8 cellular contexts compared by ENCODE assay signal in genomic region chr2:96760036-96760985, GRCh38. TPM values are rescaled to one million over a fixed set of nuclear protein-coding genes. Genes with fewer than 3 reads are reported as not detected.
A peak's percentile ranks its signal among the peaks of the same experiment; 100 is the strongest.
DNase-seq lines count a peak whose midpoint lies in the region; ATAC-seq, FAIRE-seq and TF ChIP-seq lines count a peak whose summit lies in the region.

Gene CNNM4 (plus strand): TSS chr2:96760902. CDS start chr2:96761000, 98 bp downstream.

- no peaks in the 10 kb centered on the region for H3K9me3 Mint-ChIP-seq in activated T-helper 1 cell treated with anti-CD3 and anti-CD28 coated beads, Interleukin-12 subunit alpha, Interleukin-12 subunit beta, Interleukin-2, Interleukin-4 antibody, amounts not matched to agents 30 ng/mL and 10 ng/mL and 1 ng/mL, durations not matched to agents 14 hours and 24 hours and 36 hours
- H3K9me3 Mint-ChIP-seq in naive thymus-derived CD8-positive, alpha-beta T cell: no peaks in the 10 kb centered on the region
- H3K9me3 Mint-ChIP-seq in stimulated activated naive B cell treated with anti-CD40 and anti-IgM and Interleukin-4, amounts not matched to agents 10 μg/mL and 1 μg/mL and 100 μg/mL, for 72 hours: no peaks in the 10 kb centered on the region

- in situ Hi-C loops in GM23248 (cut with MboI): no loop called here

- H3K4me3 ChIP-seq in DND-41 (ENCODE audit: low read depth in 1 of 2, low read length in 2 of 2): peak within 1 kb of the TSS; percentile 16 to 65; a peak in 3 of 4 replicates
- peak within 1 kb of the TSS; percentile 72 for H3K4me3 ChIP-seq in GM23248
- peak within 1 kb of the TSS; percentile 72 for H3K4me3 ChIP-seq in Karpas-422 (ENCODE audit: low read length)
- H3K4me3 ChIP-seq in fibroblast of lung (replicated peaks in 1 of 4; ENCODE audit: control extremely low read depth in 1 of 4, insufficient read depth in 1 of 4, low read depth in 3 of 4, low read length in 4 of 4): peak within 1 kb of the TSS; percentile 57 to 80 (median 74)

- H3K9me3 ChIP-seq in DND-41 (ENCODE audit: insufficient read depth, low read length, severe bottlenecking): no peaks in the 10 kb centered on the region
- H3K9me3 ChIP-seq in GM23248 (ENCODE audit: low read depth): no peaks in the 10 kb centered on the region
- H3K9me3 ChIP-seq in Karpas-422 (ENCODE audit: low read length): no peaks in the 10 kb centered on the region
- no peaks in the 10 kb centered on the region for H3K9me3 ChIP-seq in fibroblast of lung (ENCODE audit: control insufficient read depth, insufficient read depth, low read depth, low read length)

- H3K79me2 ChIP-seq in DND-41 (ENCODE audit: insufficient read depth, low read length): peaks cover 35% of the 10 kb centered on the region
- H3K79me2 ChIP-seq in GM23248 (ENCODE audit: insufficient read depth): 0 out of 2 replicates have a peak, but pooled peaks cover 9% of the 10 kb centered on the region
- H3K79me2 ChIP-seq in Karpas-422 (ENCODE audit: low read length): peaks cover 30% of the 10 kb centered on the region
- H3K79me2 ChIP-seq in fibroblast of lung (ENCODE audit: control insufficient read depth, insufficient read depth, low read length): no peaks in the 10 kb centered on the region

- no peaks in the 10 kb centered on the region for H3F3A ChIP-seq in GM23248 (ENCODE audit: insufficient read depth)

- H3K27me3 ChIP-seq in DND-41 (ENCODE audit: insufficient read depth, low read length, poor library complexity) (no peaks in the 10 kb centered on the region), GM23248 (replicated peaks; ENCODE audit: insufficient read depth) (no peaks in the 10 kb centered on the region), Karpas-422 (ENCODE audit: low read length) (no peaks in the 10 kb centered on the region), fibroblast of lung (ENCODE audit: control insufficient read depth, insufficient read depth, low read length) (no peaks in the 10 kb centered on the region)

- H2AFZ ChIP-seq in DND-41 (ENCODE audit: low read depth, low read length) (peak within 1 kb of the TSS; percentile 69), GM23248 (peak within 1 kb of the TSS; percentile 86), Karpas-422 (ENCODE audit: low read length) (peak within 1 kb of the TSS; percentile 80), fibroblast of lung (ENCODE audit: low read length) (peak within 1 kb of the TSS; percentile 100)

- H3K36me3 ChIP-seq in DND-41 (ENCODE audit: insufficient read depth, low read length): no peaks in the 10 kb centered on the region
- no peaks in the 10 kb centered on the region for H3K36me3 ChIP-seq in GM23248 (ENCODE audit: low read depth)
- no peaks in the 10 kb centered on the region for H3K36me3 ChIP-seq in Karpas-422 (ENCODE audit: insufficient read depth, low read length)
- H3K36me3 ChIP-seq in fibroblast of lung (ENCODE audit: control insufficient read depth, insufficient read depth, low read length): no peaks in the 10 kb centered on the region

- intact Hi-C loops in activated T-helper 1 cell treated with anti-CD3 and anti-CD28 coated beads, Interleukin-12 subunit alpha, Interleukin-12 subunit beta, Interleukin-2, Interleukin-4 antibody, amounts not matched to agents 30 ng/mL and 10 ng/mL and 1 ng/mL, durations not matched to agents 14 hours and 24 hours and 36 hours (cut with micrococcal nuclease): loop anchor here (1.0 to 5.0 kb wide), 10 partner anchors 20 to 494 kb away; partner anchors contain the start of genes ANKRD39, CIAO1, KANSL3 and LMAN2L

- H3K9me2 ChIP-seq in GM23248 (ENCODE audit: insufficient read depth) (no peaks in the 10 kb centered on the region), Karpas-422 (replicated peaks; ENCODE audit: insufficient read depth, low read length) (no peaks in the 10 kb centered on the region)

- peak; percentile 93 for ATAC-seq in DND-41 (ENCODE audit: insufficient read depth, low read depth)
- ATAC-seq in naive thymus-derived CD8-positive, alpha-beta T cell: peak; percentile 92 to 94
- ATAC-seq in stimulated activated naive B cell treated with anti-CD40 and anti-IgM and Interleukin-4, amounts not matched to agents 10 μg/mL and 1 μg/mL and 100 μg/mL, for 72 hours (replicated peaks): peak; percentile 88 to 91

- DNase-seq in DND-41 (peak; percentile 94), GM23248 (peak; percentile 98), Karpas-422 (peak; percentile 95), RCC 7860 (ENCODE audit: low spot score) (peak; percentile 86), fibroblast of lung (ENCODE audit: low read depth in 2 of 2) (peak; percentile 90)
- peak; percentile 89 for DNase-seq in activated T-helper 1 cell treated with anti-CD3 and anti-CD28 coated beads, Interleukin-12 subunit alpha, Interleukin-12 subunit beta, Interleukin-2, Interleukin-4 antibody, amounts not matched to agents 30 ng/mL and 10 ng/mL and 1 ng/mL, durations not matched to agents 14 hours and 24 hours and 36 hours (ENCODE audit: low spot score)
- peak; percentile 81 to 96 (median 90) for DNase-seq in naive thymus-derived CD8-positive, alpha-beta T cell
- DNase-seq in stimulated activated naive B cell treated with anti-CD40 and anti-IgM and Interleukin-4, amounts not matched to agents 10 μg/mL and 1 μg/mL and 100 μg/mL, for 72 hours: peak; percentile 82

- TF ChIP-seq CTCF in DND-41 (IDR thresholded peaks at IDR 0.05; ENCODE audit: borderline replicate concordance, extremely low read depth, low read length, poor library complexity, severe bottlenecking): no peak
- no peak for TF ChIP-seq CTCF in fibroblast of lung (conservative IDR thresholded peaks at IDR 0.05 in 1 of 2, IDR thresholded peaks at IDR 0.05 in 1 of 2; ENCODE audit: low read depth in 1 of 2, low read length in 2 of 2)

- H3K9ac ChIP-seq in DND-41 (ENCODE audit: low read depth, low read length): peak within 1 kb of the TSS; percentile 54
- peak within 1 kb of the TSS; percentile 72 for H3K9ac ChIP-seq in GM23248
- H3K9ac ChIP-seq in Karpas-422 (ENCODE audit: low read length): peak within 1 kb of the TSS; percentile 71
- H3K9ac ChIP-seq in fibroblast of lung (ENCODE audit: insufficient read depth, low read length): peak within 1 kb of the TSS; percentile 57

- peak within 1 kb of the TSS; percentile 62 for H3K27ac ChIP-seq in DND-41 (ENCODE audit: low read length)
- peak within 1 kb of the TSS; percentile 19 for H3K27ac ChIP-seq in GM23248
- no peak within 1 kb of the TSS for H3K27ac ChIP-seq in Karpas-422 (ENCODE audit: low read length)
- H3K27ac ChIP-seq in fibroblast of lung (ENCODE audit: insufficient read depth, low read length): peak within 1 kb of the TSS; percentile 31

- FAIRE-seq in RCC 7860 (lab: Jason Lieb, UNC): no peak

- H3K4me1 ChIP-seq in DND-41 (ENCODE audit: insufficient read depth, low read length): peaks cover 54% of the 10 kb centered on the region
- H3K4me1 ChIP-seq in GM23248 (ENCODE audit: insufficient read depth): peaks cover 23% of the 10 kb centered on the region
- H3K4me1 ChIP-seq in Karpas-422 (ENCODE audit: low read length): peaks cover 48% of the 10 kb centered on the region
- H3K4me1 ChIP-seq in fibroblast of lung (ENCODE audit: control insufficient read depth, extremely low read depth, insufficient read depth, low read length): peaks cover 4% of the 10 kb centered on the region

- H3K36me3 Mint-ChIP-seq in activated T-helper 1 cell treated with anti-CD3 and anti-CD28 coated beads, Interleukin-12 subunit alpha, Interleukin-12 subunit beta, Interleukin-2, Interleukin-4 antibody, amounts not matched to agents 30 ng/mL and 10 ng/mL and 1 ng/mL, durations not matched to agents 14 hours and 24 hours and 36 hours (ENCODE audit: low read depth): peaks cover 6% of the 10 kb centered on the region
- no peaks in the 10 kb centered on the region for H3K36me3 Mint-ChIP-seq in naive thymus-derived CD8-positive, alpha-beta T cell
- no peaks in the 10 kb centered on the region for H3K36me3 Mint-ChIP-seq in stimulated activated naive B cell treated with anti-CD40 and anti-IgM and Interleukin-4, amounts not matched to agents 10 μg/mL and 1 μg/mL and 100 μg/mL, for 72 hours

- POLR2A ChIA-PET in naive thymus-derived CD8-positive, alpha-beta T cell (lab: Charles Lee): interaction anchor here (0.9 to 2.7 kb wide), 10 partner anchors 18 to 225 kb away, joined by 3 to 12 read pairs (median 4); partner anchors contain the start of genes ARID5A, CNNM3 and KANSL3

- peaks cover 54% of the 10 kb centered on the region for H3K4me1 Mint-ChIP-seq in activated T-helper 1 cell treated with anti-CD3 and anti-CD28 coated beads, Interleukin-12 subunit alpha, Interleukin-12 subunit beta, Interleukin-2, Interleukin-4 antibody, amounts not matched to agents 30 ng/mL and 10 ng/mL and 1 ng/mL, durations not matched to agents 14 hours and 24 hours and 36 hours (ENCODE audit: low read depth)
- H3K4me1 Mint-ChIP-seq in naive thymus-derived CD8-positive, alpha-beta T cell: peaks cover 23 to 55% (median 51%) of the 10 kb centered on the region in 4 donors
- peaks cover 42 to 55% of the 10 kb centered on the region in 2 donors for H3K4me1 Mint-ChIP-seq in stimulated activated naive B cell treated with anti-CD40 and anti-IgM and Interleukin-4, amounts not matched to agents 10 μg/mL and 1 μg/mL and 100 μg/mL, for 72 hours

- H3K27ac Mint-ChIP-seq in activated T-helper 1 cell treated with anti-CD3 and anti-CD28 coated beads, Interleukin-12 subunit alpha, Interleukin-12 subunit beta, Interleukin-2, Interleukin-4 antibody, amounts not matched to agents 30 ng/mL and 10 ng/mL and 1 ng/mL, durations not matched to agents 14 hours and 24 hours and 36 hours: peak within 1 kb of the TSS; percentile 88
- peak within 1 kb of the TSS; percentile 78 to 95 (median 92) for H3K27ac Mint-ChIP-seq in naive thymus-derived CD8-positive, alpha-beta T cell
- H3K27ac Mint-ChIP-seq in stimulated activated naive B cell treated with anti-CD40 and anti-IgM and Interleukin-4, amounts not matched to agents 10 μg/mL and 1 μg/mL and 100 μg/mL, for 72 hours: peak within 1 kb of the TSS; percentile 93

- H3K4me2 ChIP-seq in DND-41 (ENCODE audit: insufficient read depth, low read length): peak within 1 kb of the TSS; percentile 94
- H3K4me2 ChIP-seq in GM23248 (ENCODE audit: unreplicated experiment): peak within 1 kb of the TSS; percentile 79
- H3K4me2 ChIP-seq in Karpas-422 (ENCODE audit: low read depth, low read length, poor library complexity, severe bottlenecking): peak within 1 kb of the TSS; percentile 80
- H3K4me2 ChIP-seq in fibroblast of lung (ENCODE audit: extremely low read depth, insufficient read depth, low read length): peak within 1 kb of the TSS; percentile 89

- H3K27me3 Mint-ChIP-seq in activated T-helper 1 cell treated with anti-CD3 and anti-CD28 coated beads, Interleukin-12 subunit alpha, Interleukin-12 subunit beta, Interleukin-2, Interleukin-4 antibody, amounts not matched to agents 30 ng/mL and 10 ng/mL and 1 ng/mL, durations not matched to agents 14 hours and 24 hours and 36 hours (ENCODE audit: insufficient read depth): no peaks in the 10 kb centered on the region
- H3K27me3 Mint-ChIP-seq in naive thymus-derived CD8-positive, alpha-beta T cell: no peaks in the 10 kb centered on the region
- H3K27me3 Mint-ChIP-seq in stimulated activated naive B cell treated with anti-CD40 and anti-IgM and Interleukin-4, amounts not matched to agents 10 μg/mL and 1 μg/mL and 100 μg/mL, for 72 hours: no peaks in the 10 kb centered on the region

- H4K20me1 ChIP-seq in DND-41 (ENCODE audit: insufficient read depth, low read length) (no peaks in the 10 kb centered on the region), GM23248 (ENCODE audit: insufficient read depth) (no peaks in the 10 kb centered on the region), Karpas-422 (ENCODE audit: insufficient read depth, low read depth, low read length) (peaks cover 7% of the 10 kb centered on the region; the same call in 1 of the 2 replicates), fibroblast of lung (ENCODE audit: control insufficient read depth, extremely low read depth, insufficient read depth, low read length) (no peaks in the 10 kb centered on the region)

- WGBS in GM23248 (ENCODE audit: low coverage in 1 of 2, low lambda C conversion rate in 2 of 2, missing lambda C conversion rate in 2 of 2), 2 experiments: 6 to 14% methylated on average over 25 to 58 of the region's 62 CpGs

- peak within 1 kb of the TSS; percentile 92 for H3K4me3 Mint-ChIP-seq in activated T-helper 1 cell treated with anti-CD3 and anti-CD28 coated beads, Interleukin-12 subunit alpha, Interleukin-12 subunit beta, Interleukin-2, Interleukin-4 antibody, amounts not matched to agents 30 ng/mL and 10 ng/mL and 1 ng/mL, durations not matched to agents 14 hours and 24 hours and 36 hours
- H3K4me3 Mint-ChIP-seq in naive thymus-derived CD8-positive, alpha-beta T cell: peak within 1 kb of the TSS; percentile 76 to 95 (median 91)
- peak within 1 kb of the TSS; percentile 91 to 93 for H3K4me3 Mint-ChIP-seq in stimulated activated naive B cell treated with anti-CD40 and anti-IgM and Interleukin-4, amounts not matched to agents 10 μg/mL and 1 μg/mL and 100 μg/mL, for 72 hours

RNA-seq across cellular contexts. Expression of gene CNNM4, which starts in this region (rescaled TPM):
- 4.8 and 6.1 TPM in 2 replicates for total RNA-seq in GM23248 (2014; rRNA removed; shearing (Covaris generic))
- 2.4 and 2.8 TPM in 2 replicates for polyA plus RNA-seq in GM23248 (2016; fragmentation: Nextera tagmentation; extraction: Ambion mirVana)
- total RNA-seq in Karpas-422 (2014; rRNA removed; shearing (Covaris generic); ENCODE audit: low replicate concordance): 5.6 and 6.4 TPM in 2 replicates
- 9.9 and 11.1 TPM in 2 replicates for total RNA-seq in activated T-helper 1 cell treated with anti-CD3 and anti-CD28 coated beads, Interleukin-12 subunit alpha, Interleukin-12 subunit beta, Interleukin-2, Interleukin-4 antibody, amounts not matched to agents 30 ng/mL and 10 ng/mL and 1 ng/mL, durations not matched to agents 14 hours and 24 hours and 36 hours
- 2.1 and 3.3 TPM in 2 replicates for total RNA-seq in fibroblast of lung
- polyA plus RNA-seq in fibroblast of lung: 3.5 and 3.7 TPM in 2 replicates
- polyA plus RNA-seq in fibroblast of lung (2012): 2.7 and 2.8 TPM in 2 replicates
- polyA minus RNA-seq in fibroblast of lung (ENCODE audit: low replicate concordance): 9.2 and 11.7 TPM in 2 replicates
- 1 to 10 TPM; 4.5 to 4.9 TPM for total RNA-seq in naive thymus-derived CD8-positive, alpha-beta T cell
- polyA plus RNA-seq in naive thymus-derived CD8-positive, alpha-beta T cell: 1 to 10 TPM in 2 of 3 donors, under 1 TPM in 1; 0.63 to 2.2 (median 1.3) TPM
